Comparison of ENCODE assay signal across 39 cellular contexts in the genomic region with DNA sequence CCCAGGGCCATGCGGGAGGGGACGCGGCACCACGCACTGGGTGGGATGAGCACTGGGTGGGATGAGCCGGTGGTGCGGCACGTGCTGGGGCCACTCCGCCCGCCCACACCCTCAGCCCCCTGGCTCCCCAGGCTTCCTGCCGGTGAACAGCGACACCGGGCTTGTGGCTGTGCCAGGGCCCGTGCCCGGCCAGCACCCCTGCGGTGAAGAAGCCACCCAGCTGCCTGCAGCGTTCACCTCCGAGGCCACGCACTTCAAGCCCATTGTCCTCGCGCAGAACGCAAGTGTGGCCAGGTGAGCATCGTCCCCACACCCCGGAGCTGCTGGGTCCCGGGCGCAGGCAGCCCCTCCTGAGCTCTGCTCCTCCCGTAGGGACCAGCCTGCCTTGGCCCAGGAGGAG. TPM values are rescaled to one million over a fixed set of nuclear protein-coding genes. Genes with fewer than 3 reads are reported as not detected.
"Had no signal": no experiment of that assay in that cellular context is flagged by ENCODE, and none has a peak within 500 bp of the region (broad histone marks: within the 10 kb centered on the region; RNA-seq: fewer than 3 reads in every experiment).

No MANE protein-coding gene starts in this region.

- H3K27ac Mint-ChIP-seq: activated CD4-positive, alpha-beta memory T cell treated with anti-CD3 and anti-CD28 coated beads for 36 hours; activated CD4-positive, alpha-beta T cell treated with anti-CD3 and anti-CD28 coated beads for 36 hours; activated CD4-positive, alpha-beta T cell treated with anti-CD3 and anti-CD28 coated beads, Interleukin-2, amount 10 ng/mL, durations not matched to agents 24 days and 14 days; activated CD8-positive, alpha-beta memory T cell treated with anti-CD3 and anti-CD28 coated beads, Interleukin-2, amount 10 ng/mL, durations not matched to agents 7 days and 5 days; activated CD8-positive, alpha-beta T cell treated with anti-CD3 and anti-CD28 coated beads, Interleukin-2, amount 10 ng/mL, durations not matched to agents 7 days and 5 days; activated naive CD4-positive, alpha-beta T cell treated with anti-CD3 and anti-CD28 coated beads for 36 hours; activated naive CD4-positive, alpha-beta T cell treated with anti-CD3 and anti-CD28 coated beads, Interleukin-2, amount 50 U/mL, for 24 hours; activated naive CD8-positive, alpha-beta T cell treated with anti-CD3 and anti-CD28 coated beads for 36 hours; activated naive CD8-positive, alpha-beta T cell treated with anti-CD3 and anti-CD28 coated beads, Interleukin-2, amount 50 U/mL, for 24 hours; activated T-helper 1 cell treated with anti-CD3 and anti-CD28 coated beads, Interleukin-12 subunit alpha, Interleukin-12 subunit beta, Interleukin-2, Interleukin-4 antibody, amounts not matched to agents 30 ng/mL and 10 ng/mL and 1 ng/mL, durations not matched to agents 14 hours and 24 hours and 36 hours; activated T-helper 2 cell treated with anti-CD3 and anti-CD28 coated beads, Interferon-gamma antibody, Interleukin-2, Interleukin-4, amounts not matched to agents 10 μg/mL and 5 μg/mL and 100 μg/mL, durations not matched to agents 14 hours and 24 hours and 36 hours; dendritic cell treated with granulocyte-macrophage colony-stimulating factor and Interleukin-4, amounts not matched to agents 40 ng/mL and 50 ng/mL, for 4 days; T-helper 17 cell had no signal

- H3K27me3 ChIP-seq: adrenal gland, body of pancreas had no signal

- H3K27me3 Mint-ChIP-seq: activated CD4-positive, alpha-beta memory T cell treated with anti-CD3 and anti-CD28 coated beads for 36 hours; activated naive CD4-positive, alpha-beta T cell treated with anti-CD3 and anti-CD28 coated beads, Interleukin-2, amount 50 U/mL, for 24 hours; activated naive CD8-positive, alpha-beta T cell treated with anti-CD3 and anti-CD28 coated beads for 36 hours had no signal

- H3K36me3 ChIP-seq: adrenal gland, esophagus squamous epithelium, gastroesophageal sphincter had no signal

- H3K36me3 Mint-ChIP-seq: activated CD4-positive, alpha-beta memory T cell treated with anti-CD3 and anti-CD28 coated beads for 36 hours; activated CD8-positive, alpha-beta memory T cell treated with anti-CD3 and anti-CD28 coated beads, Interleukin-2, amount 10 ng/mL, durations not matched to agents 7 days and 5 days; activated naive CD4-positive, alpha-beta T cell treated with anti-CD3 and anti-CD28 coated beads, Interleukin-2, amount 50 U/mL, for 24 hours; activated naive CD8-positive, alpha-beta T cell treated with anti-CD3 and anti-CD28 coated beads for 36 hours had no signal

- H3K4me3 ChIP-seq: adrenal gland, body of pancreas, coronary artery, esophagus squamous epithelium, gastroesophageal sphincter had no signal

- ATAC-seq: activated CD4-positive, alpha-beta T cell treated with anti-CD3 and anti-CD28 coated beads for 36 hours; activated CD8-positive, alpha-beta memory T cell treated with anti-CD3 and anti-CD28 coated beads, Interleukin-2, amount 10 ng/mL, durations not matched to agents 7 days and 5 days; activated CD8-positive, alpha-beta T cell treated with anti-CD3 and anti-CD28 coated beads, Interleukin-2, amount 10 ng/mL, durations not matched to agents 7 days and 5 days; activated naive CD8-positive, alpha-beta T cell treated with anti-CD3 and anti-CD28 coated beads, Interleukin-2, amount 50 U/mL, for 24 hours; body of pancreas; gastroesophageal sphincter; T-helper 17 cell had no signal

- H3K4me1 Mint-ChIP-seq: activated CD4-positive, alpha-beta T cell treated with anti-CD3 and anti-CD28 coated beads for 36 hours; activated CD4-positive, alpha-beta T cell treated with anti-CD3 and anti-CD28 coated beads, Interleukin-2, amount 10 ng/mL, durations not matched to agents 24 days and 14 days; activated CD8-positive, alpha-beta memory T cell treated with anti-CD3 and anti-CD28 coated beads, Interleukin-2, amount 10 ng/mL, durations not matched to agents 7 days and 5 days; activated naive CD4-positive, alpha-beta T cell treated with anti-CD3 and anti-CD28 coated beads, Interleukin-2, amount 50 U/mL, for 24 hours; activated naive CD8-positive, alpha-beta T cell treated with anti-CD3 and anti-CD28 coated beads for 36 hours; activated naive CD8-positive, alpha-beta T cell treated with anti-CD3 and anti-CD28 coated beads, Interleukin-2, amount 50 U/mL, for 24 hours had no signal

- H3K9me3 ChIP-seq: adrenal gland, body of pancreas, esophagus squamous epithelium had no signal

- FAIRE-seq: endometrium, endothelial cell of umbilical vein had no signal

- DNase-seq: activated CD4-positive, alpha-beta memory T cell treated with anti-CD3 and anti-CD28 coated beads for 36 hours; activated CD4-positive, alpha-beta T cell treated with anti-CD3 and anti-CD28 coated beads for 36 hours; activated CD4-positive, alpha-beta T cell treated with anti-CD3 and anti-CD28 coated beads, Interleukin-2, amount 10 ng/mL, durations not matched to agents 24 days and 14 days; activated CD4-positive, CD25-positive, alpha-beta regulatory T cell; activated CD4-positive, CD25-positive, alpha-beta regulatory T cell treated with anti-CD3 and anti-CD28 coated beads, Interleukin-2, amount 50 U/mL, for 72 hours; activated CD8-positive, alpha-beta memory T cell treated with anti-CD3 and anti-CD28 coated beads, Interleukin-2, amount 10 ng/mL, durations not matched to agents 7 days and 5 days; activated CD8-positive, alpha-beta memory T cell treated with anti-CD3 and anti-CD28 coated beads, Interleukin-2, amount 50 U/mL, for 4 hours; activated CD8-positive, alpha-beta T cell treated with anti-CD3 and anti-CD28 coated beads, Interleukin-2, amount 10 ng/mL, durations not matched to agents 7 days and 5 days; activated effector memory CD4-positive, alpha-beta T cell treated with anti-CD3 and anti-CD28 coated beads, Interleukin-2, amount 50 U/mL, for 16 hours; activated naive CD4-positive, alpha-beta T cell treated with anti-CD3 and anti-CD28 coated beads for 36 hours; activated naive CD8-positive, alpha-beta T cell treated with anti-CD3 and anti-CD28 coated beads for 36 hours; activated naive CD8-positive, alpha-beta T cell treated with anti-CD3 and anti-CD28 coated beads, Interleukin-2, amount 50 U/mL, for 24 hours; activated T-cell treated with anti-CD3 and anti-CD28 coated beads, Interleukin-2, amount 50 U/mL, for 1 hour; activated T-cell treated with anti-CD3 and anti-CD28 coated beads, Interleukin-2, amount 50 U/mL, for 48 hours; adrenal gland; amygdala; aorta; body of pancreas; central memory CD4-positive, alpha-beta T cell; cerebellar nuclear complex; effector CD8-positive, alpha-beta T cell; esophagus squamous epithelium; foreskin melanocyte; T-helper 1 cell; T-helper 17 cell had no signal

- H3K27ac ChIP-seq: adrenal gland, body of pancreas, coronary artery, epithelial cell of prostate, esophagus squamous epithelium, gastroesophageal sphincter had no signal

- H3K4me1 ChIP-seq: adrenal gland, body of pancreas, esophagus squamous epithelium, gastroesophageal sphincter had no signal

- H3K4me3 Mint-ChIP-seq: activated CD4-positive, alpha-beta memory T cell treated with anti-CD3 and anti-CD28 coated beads for 36 hours; activated CD4-positive, alpha-beta T cell treated with anti-CD3 and anti-CD28 coated beads for 36 hours; activated CD4-positive, alpha-beta T cell treated with anti-CD3 and anti-CD28 coated beads, Interleukin-2, amount 10 ng/mL, durations not matched to agents 24 days and 14 days; activated CD8-positive, alpha-beta memory T cell treated with anti-CD3 and anti-CD28 coated beads, Interleukin-2, amount 10 ng/mL, durations not matched to agents 7 days and 5 days; activated CD8-positive, alpha-beta T cell treated with anti-CD3 and anti-CD28 coated beads, Interleukin-2, amount 10 ng/mL, durations not matched to agents 7 days and 5 days; activated naive CD4-positive, alpha-beta T cell treated with anti-CD3 and anti-CD28 coated beads for 36 hours; activated naive CD4-positive, alpha-beta T cell treated with anti-CD3 and anti-CD28 coated beads, Interleukin-2, amount 50 U/mL, for 24 hours; activated naive CD8-positive, alpha-beta T cell treated with anti-CD3 and anti-CD28 coated beads for 36 hours; activated naive CD8-positive, alpha-beta T cell treated with anti-CD3 and anti-CD28 coated beads, Interleukin-2, amount 50 U/mL, for 24 hours; activated T-helper 1 cell treated with anti-CD3 and anti-CD28 coated beads, Interleukin-12 subunit alpha, Interleukin-12 subunit beta, Interleukin-2, Interleukin-4 antibody, amounts not matched to agents 30 ng/mL and 10 ng/mL and 1 ng/mL, durations not matched to agents 14 hours and 24 hours and 36 hours; dendritic cell treated with granulocyte-macrophage colony-stimulating factor and Interleukin-4, amounts not matched to agents 40 ng/mL and 50 ng/mL, for 4 days; T-helper 17 cell had no signal

- H3K9me3 Mint-ChIP-seq: activated CD4-positive, alpha-beta T cell treated with anti-CD3 and anti-CD28 coated beads, Interleukin-2, amount 10 ng/mL, durations not matched to agents 24 days and 14 days; activated naive CD4-positive, alpha-beta T cell treated with anti-CD3 and anti-CD28 coated beads, Interleukin-2, amount 50 U/mL, for 24 hours; activated naive CD8-positive, alpha-beta T cell treated with anti-CD3 and anti-CD28 coated beads, Interleukin-2, amount 50 U/mL, for 24 hours; activated T-helper 1 cell treated with anti-CD3 and anti-CD28 coated beads, Interleukin-12 subunit alpha, Interleukin-12 subunit beta, Interleukin-2, Interleukin-4 antibody, amounts not matched to agents 30 ng/mL and 10 ng/mL and 1 ng/mL, durations not matched to agents 14 hours and 24 hours and 36 hours; activated T-helper 2 cell treated with anti-CD3 and anti-CD28 coated beads, Interferon-gamma antibody, Interleukin-2, Interleukin-4, amounts not matched to agents 10 μg/mL and 5 μg/mL and 100 μg/mL, durations not matched to agents 14 hours and 24 hours and 36 hours; dendritic cell treated with granulocyte-macrophage colony-stimulating factor and Interleukin-4, amounts not matched to agents 40 ng/mL and 50 ng/mL, for 4 days had no signal

RNA-seq across cellular contexts. Expression of a gene that starts 31.8 kb away (rescaled TPM):
- total RNA-seq: activated CD4-positive, alpha-beta memory T cell treated with anti-CD3 and anti-CD28 coated beads for 36 hours; activated CD4-positive, alpha-beta T cell treated with anti-CD3 and anti-CD28 coated beads for 36 hours; activated CD8-positive, alpha-beta memory T cell treated with anti-CD3 and anti-CD28 coated beads for 36 hours; activated CD8-positive, alpha-beta memory T cell treated with anti-CD3 and anti-CD28 coated beads, Interleukin-2, amount 10 ng/mL, durations not matched to agents 7 days and 5 days; activated CD8-positive, alpha-beta T cell treated with anti-CD3 and anti-CD28 coated beads, Interleukin-2, amount 10 ng/mL, durations not matched to agents 7 days and 5 days; activated naive CD4-positive, alpha-beta T cell treated with anti-CD3 and anti-CD28 coated beads for 36 hours; activated naive CD8-positive, alpha-beta T cell treated with anti-CD3 and anti-CD28 coated beads for 36 hours; activated T-helper 1 cell treated with anti-CD3 and anti-CD28 coated beads, Interleukin-12 subunit alpha, Interleukin-12 subunit beta, Interleukin-2, Interleukin-4 antibody, amounts not matched to agents 30 ng/mL and 10 ng/mL and 1 ng/mL, durations not matched to agents 14 hours and 24 hours and 36 hours; aorta; body of pancreas; endothelial cell of umbilical vein; esophagus squamous epithelium; fibroblast of lung; fibroblast of villous mesenchyme; gastroesophageal sphincter; glomerular endothelial cell; T-helper 17 cell had no signal
- polyA plus RNA-seq: aorta, endothelial cell of umbilical vein, esophagus, fibroblast of lung had no signal

RNA-seq across cellular contexts. Expression of a gene that starts 38.2 kb away (rescaled TPM):
- total RNA-seq: activated CD4-positive, alpha-beta T cell treated with anti-CD3 and anti-CD28 coated beads for 36 hours; activated naive CD4-positive, alpha-beta T cell treated with anti-CD3 and anti-CD28 coated beads for 36 hours; activated naive CD8-positive, alpha-beta T cell treated with anti-CD3 and anti-CD28 coated beads for 36 hours; endothelial cell of umbilical vein; glomerular endothelial cell had no signal
- polyA plus RNA-seq: endothelial cell of umbilical vein had no signal

RNA-seq across cellular contexts. Expression of a gene that starts 39.4 kb away (rescaled TPM):
- total RNA-seq: activated CD4-positive, alpha-beta T cell treated with anti-CD3 and anti-CD28 coated beads for 36 hours; activated CD4-positive, alpha-beta T cell treated with anti-CD3 and anti-CD28 coated beads, Interleukin-2, amount 10 ng/mL, durations not matched to agents 24 days and 14 days; activated CD8-positive, alpha-beta memory T cell treated with anti-CD3 and anti-CD28 coated beads for 36 hours; activated CD8-positive, alpha-beta T cell treated with anti-CD3 and anti-CD28 coated beads, Interleukin-2, amount 10 ng/mL, durations not matched to agents 7 days and 5 days; activated naive CD4-positive, alpha-beta T cell treated with anti-CD3 and anti-CD28 coated beads for 36 hours; activated naive CD8-positive, alpha-beta T cell treated with anti-CD3 and anti-CD28 coated beads for 36 hours; activated T-helper 1 cell treated with anti-CD3 and anti-CD28 coated beads, Interleukin-12 subunit alpha, Interleukin-12 subunit beta, Interleukin-2, Interleukin-4 antibody, amounts not matched to agents 30 ng/mL and 10 ng/mL and 1 ng/mL, durations not matched to agents 14 hours and 24 hours and 36 hours; activated T-helper 2 cell treated with anti-CD3 and anti-CD28 coated beads, Interferon-gamma antibody, Interleukin-2, Interleukin-4, amounts not matched to agents 10 μg/mL and 5 μg/mL and 100 μg/mL, durations not matched to agents 14 hours and 24 hours and 36 hours; endothelial cell of umbilical vein; fibroblast of lung; fibroblast of villous mesenchyme; glomerular endothelial cell had no signal
- polyA plus RNA-seq: endothelial cell of umbilical vein, fibroblast of lung had no signal
